1 cellular context compared by ENCODE assay signal in the genomic region with DNA sequence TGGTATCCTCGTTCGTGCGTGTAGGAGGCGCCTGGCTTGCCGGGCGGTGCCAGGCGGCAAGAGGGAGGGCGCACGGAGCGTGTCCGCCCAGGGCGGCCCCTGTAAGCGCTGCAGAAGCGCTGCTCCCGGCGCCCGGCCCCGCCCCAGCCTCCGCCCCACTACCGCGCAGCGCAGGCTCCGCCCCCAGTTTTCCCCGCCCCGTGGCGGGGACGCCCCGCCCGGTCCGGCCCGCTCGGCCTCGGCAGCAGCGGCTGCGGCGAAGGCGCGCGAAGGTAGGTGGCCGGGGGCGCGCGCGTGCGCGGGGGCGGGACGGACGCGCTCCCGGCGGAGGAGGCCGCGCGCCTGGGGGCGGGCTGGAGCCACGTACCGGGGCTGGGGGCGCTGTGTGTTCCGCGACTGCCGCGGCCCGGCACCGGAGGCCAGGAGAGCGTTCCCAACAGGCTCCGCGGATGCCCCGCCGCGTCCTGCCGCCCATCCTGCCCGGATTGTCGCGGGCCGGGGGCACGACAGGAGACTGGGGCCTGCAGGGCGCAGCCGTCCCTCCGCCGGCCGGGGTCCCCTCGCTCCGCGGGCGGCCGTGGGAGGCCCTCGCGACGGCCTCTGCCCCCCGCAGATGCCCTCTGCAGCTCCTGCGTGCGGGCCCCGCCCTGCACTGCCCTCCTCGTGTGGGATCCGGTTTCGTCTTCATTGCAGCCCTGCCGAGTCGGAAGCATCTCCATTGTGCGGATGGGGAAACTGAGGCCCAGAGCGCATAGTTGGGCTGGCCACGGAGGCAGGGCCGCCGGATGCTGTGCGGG.
TF ChIP-seq lines count a peak whose summit lies in the region.

No MANE protein-coding gene starts in this region.

TF ChIP-seq in GM23338, 12 proteins besides CTCF, POLR2A, EP300 and RAD21 (continued from another document):
- TF ChIP-seq, protein P1, sequence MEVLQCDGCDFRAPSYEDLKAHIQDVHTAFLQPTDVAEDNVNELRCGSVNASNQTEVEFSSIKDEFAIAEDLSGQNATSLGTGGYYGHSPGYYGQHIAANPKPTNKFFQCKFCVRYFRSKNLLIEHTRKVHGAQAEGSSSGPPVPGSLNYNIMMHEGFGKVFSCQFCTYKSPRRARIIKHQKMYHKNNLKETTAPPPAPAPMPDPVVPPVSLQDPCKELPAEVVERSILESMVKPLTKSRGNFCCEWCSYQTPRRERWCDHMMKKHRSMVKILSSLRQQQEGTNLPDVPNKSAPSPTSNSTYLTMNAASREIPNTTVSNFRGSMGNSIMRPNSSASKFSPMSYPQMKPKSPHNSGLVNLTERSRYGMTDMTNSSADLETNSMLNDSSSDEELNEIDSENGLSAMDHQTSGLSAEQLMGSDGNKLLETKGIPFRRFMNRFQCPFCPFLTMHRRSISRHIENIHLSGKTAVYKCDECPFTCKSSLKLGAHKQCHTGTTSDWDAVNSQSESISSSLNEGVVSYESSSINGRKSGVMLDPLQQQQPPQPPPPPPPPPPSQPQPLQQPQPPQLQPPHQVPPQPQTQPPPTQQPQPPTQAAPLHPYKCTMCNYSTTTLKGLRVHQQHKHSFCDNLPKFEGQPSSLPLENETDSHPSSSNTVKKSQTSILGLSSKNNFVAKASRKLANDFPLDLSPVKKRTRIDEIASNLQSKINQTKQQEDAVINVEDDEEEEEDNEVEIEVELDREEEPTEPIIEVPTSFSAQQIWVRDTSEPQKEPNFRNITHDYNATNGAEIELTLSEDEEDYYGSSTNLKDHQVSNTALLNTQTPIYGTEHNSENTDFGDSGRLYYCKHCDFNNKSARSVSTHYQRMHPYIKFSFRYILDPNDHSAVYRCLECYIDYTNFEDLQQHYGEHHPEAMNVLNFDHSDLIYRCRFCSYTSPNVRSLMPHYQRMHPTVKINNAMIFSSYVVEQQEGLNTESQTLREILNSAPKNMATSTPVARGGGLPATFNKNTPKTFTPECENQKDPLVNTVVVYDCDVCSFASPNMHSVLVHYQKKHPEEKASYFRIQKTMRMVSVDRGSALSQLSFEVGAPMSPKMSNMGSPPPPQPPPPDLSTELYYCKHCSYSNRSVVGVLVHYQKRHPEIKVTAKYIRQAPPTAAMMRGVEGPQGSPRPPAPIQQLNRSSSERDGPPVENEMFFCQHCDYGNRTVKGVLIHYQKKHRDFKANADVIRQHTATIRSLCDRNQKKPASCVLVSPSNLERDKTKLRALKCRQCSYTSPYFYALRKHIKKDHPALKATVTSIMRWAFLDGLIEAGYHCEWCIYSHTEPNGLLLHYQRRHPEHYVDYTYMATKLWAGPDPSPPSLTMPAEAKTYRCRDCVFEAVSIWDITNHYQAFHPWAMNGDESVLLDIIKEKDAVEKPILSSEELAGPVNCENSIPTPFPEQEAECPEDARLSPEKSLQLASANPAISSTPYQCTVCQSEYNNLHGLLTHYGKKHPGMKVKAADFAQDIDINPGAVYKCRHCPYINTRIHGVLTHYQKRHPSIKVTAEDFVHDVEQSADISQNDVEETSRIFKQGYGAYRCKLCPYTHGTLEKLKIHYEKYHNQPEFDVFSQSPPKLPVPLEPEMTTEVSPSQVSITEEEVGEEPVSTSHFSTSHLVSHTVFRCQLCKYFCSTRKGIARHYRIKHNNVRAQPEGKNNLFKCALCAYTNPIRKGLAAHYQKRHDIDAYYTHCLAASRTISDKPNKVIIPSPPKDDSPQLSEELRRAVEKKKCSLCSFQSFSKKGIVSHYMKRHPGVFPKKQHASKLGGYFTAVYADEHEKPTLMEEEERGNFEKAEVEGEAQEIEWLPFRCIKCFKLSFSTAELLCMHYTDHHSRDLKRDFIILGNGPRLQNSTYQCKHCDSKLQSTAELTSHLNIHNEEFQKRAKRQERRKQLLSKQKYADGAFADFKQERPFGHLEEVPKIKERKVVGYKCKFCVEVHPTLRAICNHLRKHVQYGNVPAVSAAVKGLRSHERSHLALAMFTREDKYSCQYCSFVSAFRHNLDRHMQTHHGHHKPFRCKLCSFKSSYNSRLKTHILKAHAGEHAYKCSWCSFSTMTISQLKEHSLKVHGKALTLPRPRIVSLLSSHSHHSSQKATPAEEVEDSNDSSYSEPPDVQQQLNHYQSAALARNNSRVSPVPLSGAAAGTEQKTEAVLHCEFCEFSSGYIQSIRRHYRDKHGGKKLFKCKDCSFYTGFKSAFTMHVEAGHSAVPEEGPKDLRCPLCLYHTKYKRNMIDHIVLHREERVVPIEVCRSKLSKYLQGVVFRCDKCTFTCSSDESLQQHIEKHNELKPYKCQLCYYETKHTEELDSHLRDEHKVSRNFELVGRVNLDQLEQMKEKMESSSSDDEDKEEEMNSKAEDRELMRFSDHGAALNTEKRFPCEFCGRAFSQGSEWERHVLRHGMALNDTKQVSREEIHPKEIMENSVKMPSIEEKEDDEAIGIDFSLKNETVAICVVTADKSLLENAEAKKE (CRISPR knock-in tag; IDR thresholded peaks at IDR 0.05): no peak
- no peak for TF ChIP-seq ZNF331 (CRISPR knock-in tag; IDR thresholded peaks at IDR 0.05; ENCODE audit: low read depth)
